8 cellular contexts compared by ENCODE assay signal in genomic region chr22:38984782-38985757, GRCh38. TPM values are rescaled to one million over a fixed set of nuclear protein-coding genes. Genes with fewer than 3 reads are reported as not detected.
A peak's percentile ranks its signal among the peaks of the same experiment; 100 is the strongest.
DNase-seq lines count a peak whose midpoint lies in the region; ATAC-seq and TF ChIP-seq lines count a peak whose summit lies in the region.
"Not testable (repeated sequence)": the region's sequence is repeated elsewhere in the genome, so short reads cannot be mapped to it uniquely, and the experiment has no call there.

No MANE protein-coding gene starts in this region.

- WGBS in mesendoderm (ENCODE audit: extremely low coverage, insufficient coverage, low lambda C conversion rate): no CpG with 5 or more reads among the region's 9 CpGs

- not testable (repeated sequence) for H3K36me3 ChIP-seq in GM06990 (ENCODE audit: control insufficient read depth, insufficient read depth, low read length); mesendoderm (ENCODE audit: control insufficient read depth, insufficient read depth, low read length)

- DNase-seq in GM06990 (ENCODE audit: extremely low read depth, insufficient read length) (peak; percentile 81), NCI-H2196 treated with DMSO at 0.1 percent for 48 hours (lab: John Stamatoyannopoulos, UW; ENCODE audit: unreplicated experiment) (peak; percentile 54), astrocyte of the hippocampus (ENCODE audit: low read depth, low spot score) (peak; percentile 56), mesendoderm (peak; percentile 64)
- peak; percentile 54 for DNase-seq in activated CD4-positive, alpha-beta T cell treated with anti-CD3 and anti-CD28 coated beads, Interleukin-2, amount 50 U/mL, for 1 hour
- DNase-seq in stimulated activated CD8-positive, alpha-beta memory T cell treated with anti-CD3 and anti-CD28 coated beads, Interleukin-7, amount 100 ng/mL, for 1 hour (ENCODE audit: low read depth in 2 of 2): peak; percentile 50 to 51

- H3K4ac ChIP-seq in mesendoderm (ENCODE audit: low read depth, low read length): not testable (repeated sequence)

- TF ChIP-seq CTCF in GM06990 (IDR thresholded peaks at IDR 0.05; ENCODE audit: insufficient read depth, low read length, poor library complexity, severe bottlenecking): not testable (repeated sequence)

- H4K8ac ChIP-seq in mesendoderm (ENCODE audit: low read depth, low read length): not testable (repeated sequence)

- not testable (repeated sequence) for H3K4me2 ChIP-seq in mesendoderm (ENCODE audit: low read length)

- H3K79me2 ChIP-seq in mesendoderm (ENCODE audit: control insufficient read depth, insufficient read depth, low read length): not testable (repeated sequence)

- H3K79me1 ChIP-seq in mesendoderm (ENCODE audit: low read length): not testable (repeated sequence)

- not testable (repeated sequence) for H3K23ac ChIP-seq in mesendoderm (ENCODE audit: low read length)

- H2BK5ac ChIP-seq in mesendoderm (ENCODE audit: low read length): not testable (repeated sequence)

- H2AK5ac ChIP-seq in mesendoderm (ENCODE audit: low read length): not testable (repeated sequence)

- H2BK15ac ChIP-seq in mesendoderm (replicated peaks; ENCODE audit: low read depth): not testable (repeated sequence)

- not testable (repeated sequence) for H3K4me1 ChIP-seq in mesendoderm (ENCODE audit: control insufficient read depth, low read depth, low read length)

- not testable (repeated sequence) for H3K18ac ChIP-seq in mesendoderm (ENCODE audit: low read length)

- H4K5ac ChIP-seq in mesendoderm (ENCODE audit: low read length): not testable (repeated sequence)

- not testable (repeated sequence) for H3K27me3 ChIP-seq in GM06990 (replicated peaks; ENCODE audit: control insufficient read depth, insufficient read depth, low read length); mesendoderm (ENCODE audit: insufficient read depth, low read length, poor library complexity)

- H2BK120ac ChIP-seq in mesendoderm (ENCODE audit: low read depth, low read length): not testable (repeated sequence)

- H3K56ac ChIP-seq in mesendoderm (ENCODE audit: low read length): not testable (repeated sequence)

- not testable (repeated sequence) for H3K27ac ChIP-seq in mesendoderm (ENCODE audit: low read depth, low read length)

- ATAC-seq in GM21528 (IDR thresholded peaks at IDR 0.05; ENCODE audit: low FRiP score, unreplicated experiment) (peak; percentile 66), HG03342 (IDR thresholded peaks at IDR 0.05; ENCODE audit: unreplicated experiment) (peak; percentile 70)

- H3K4me3 ChIP-seq in GM06990 (replicated peaks; ENCODE audit: low read depth, low read length); mesendoderm (ENCODE audit: low read length): not testable (repeated sequence)

- not testable (repeated sequence) for H3K9ac ChIP-seq in mesendoderm (ENCODE audit: low read length)

RNA-seq across cellular contexts. Expression of gene APOBEC3B, which starts 2.9 kb away (rescaled TPM):
- 8.4 TPM for polyA plus RNA-seq in mesendoderm (2013, experiment 1 of 2)
- polyA plus RNA-seq in mesendoderm (2013, experiment 2 of 2): 9.6 TPM

RNA-seq across cellular contexts. Expression of gene APOBEC3A, which starts 27.7 kb away (rescaled TPM):
- not detected for polyA plus RNA-seq in mesendoderm (2013, experiment 1 of 2)
- polyA plus RNA-seq in mesendoderm (2013, experiment 2 of 2): not detected

RNA-seq across cellular contexts. Expression of gene APOBEC3C, which starts 29.0 kb away (rescaled TPM):
- 25.5 TPM for polyA plus RNA-seq in mesendoderm (2013, experiment 1 of 2)
- polyA plus RNA-seq in mesendoderm (2013, experiment 2 of 2): 25.1 TPM

RNA-seq across cellular contexts. Expression of gene APOBEC3D, which starts 35.9 kb away (rescaled TPM):
- polyA plus RNA-seq in mesendoderm (2013, experiment 1 of 2): 3.0 TPM
- 3.1 TPM for polyA plus RNA-seq in mesendoderm (2013, experiment 2 of 2)

RNA-seq across cellular contexts. Expression of gene APOBEC3F, which starts 55.6 kb away (rescaled TPM):
- 4.0 TPM for polyA plus RNA-seq in mesendoderm (2013, experiment 1 of 2)
- 3.4 TPM for polyA plus RNA-seq in mesendoderm (2013, experiment 2 of 2)
